In the genomic region with DNA sequence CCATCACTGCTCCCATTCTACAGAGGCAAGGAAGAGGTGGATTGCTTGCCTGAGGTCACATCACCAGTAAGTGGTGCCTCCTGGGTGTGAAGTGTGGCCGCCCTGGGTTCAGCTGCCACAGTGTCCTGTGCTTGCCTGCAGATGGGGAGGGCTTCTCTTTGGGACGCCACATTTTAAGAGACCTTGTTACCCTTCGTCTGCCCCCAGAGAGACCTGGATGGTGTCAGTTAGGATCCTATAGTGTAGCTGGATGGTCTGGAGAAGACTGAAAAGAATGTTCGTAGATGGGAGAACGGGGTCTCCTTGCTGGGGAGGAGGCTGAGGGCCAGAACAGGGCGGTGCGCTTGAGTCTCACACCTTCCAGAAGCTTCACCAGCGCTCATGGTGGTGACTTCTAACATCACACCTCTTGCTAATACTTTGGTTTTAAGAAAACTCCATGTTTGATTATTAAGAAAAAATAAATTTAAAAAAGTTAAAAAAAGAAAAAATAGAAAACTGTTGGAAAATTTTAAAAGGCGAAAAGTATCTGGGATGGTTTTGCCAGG, we compare ENCODE assay signal across 22 cellular contexts. TPM values are rescaled to one million over a fixed set of nuclear protein-coding genes. Genes with fewer than 3 reads are reported as not detected.
A peak's percentile ranks its signal among the peaks of the same experiment; 100 is the strongest.
DNase-seq lines count a peak whose midpoint lies in the region; ATAC-seq and TF ChIP-seq lines count a peak whose summit lies in the region.
"Had no signal": no experiment of that assay in that cellular context is flagged by ENCODE, and none has a peak within 500 bp of the region (broad histone marks: within the 10 kb centered on the region; RNA-seq: fewer than 3 reads in every experiment).

No MANE protein-coding gene starts in this region.

- peaks cover 70% of the 10 kb centered on the region for H3K79me2 ChIP-seq in hepatocyte

- no peaks in the 10 kb centered on the region for H3K9me3 Mint-ChIP-seq in Calu3 (ENCODE audit: low read depth, unreplicated experiment)
- peaks cover 0 to 5% (median 0%) of the 10 kb centered on the region in 5 experiments for H3K9me3 Mint-ChIP-seq in brain
- no peaks in the 10 kb centered on the region for H3K9me3 Mint-ChIP-seq in T-helper 2 cell treated with Interferon-gamma antibody and Interleukin-4, amounts not matched to agents 5 μg/mL and 100 μg/mL, for 36 hours
- H3K9me3 Mint-ChIP-seq: activated CD4-positive, alpha-beta memory T cell treated with anti-CD3 and anti-CD28 coated beads for 36 hours; CD4-positive, alpha-beta T cell had no signal

- H3K27ac ChIP-seq in hepatocyte: no peak overlapping the region
- H3K27ac ChIP-seq: uterus had no signal

- H3K36me3 ChIP-seq in hepatocyte (replicated peaks; ENCODE audit: insufficient read depth, low read depth): no peaks in the 10 kb centered on the region
- H3K36me3 ChIP-seq: gastrocnemius medialis, uterus had no signal

- no peak overlapping the region for H2AFZ ChIP-seq in hepatocyte

- H3K4me3 Mint-ChIP-seq in Calu3 (ENCODE audit: low read depth, unreplicated experiment) (peak overlapping the region; percentile 67), brain (peak overlapping the region in 3 of 5 experiments; percentile 4 to 86 (median 29))
- H3K4me3 Mint-ChIP-seq in T-helper 2 cell treated with Interferon-gamma antibody and Interleukin-4, amounts not matched to agents 5 μg/mL and 100 μg/mL, for 36 hours: no peak overlapping the region
- H3K4me3 Mint-ChIP-seq: activated CD4-positive, alpha-beta memory T cell treated with anti-CD3 and anti-CD28 coated beads for 36 hours; CD4-positive, alpha-beta T cell had no signal

- H3K36me3 Mint-ChIP-seq in Calu3 (ENCODE audit: insufficient read depth, unreplicated experiment) (peaks cover 28% of the 10 kb centered on the region), brain (peaks cover 7% of the 10 kb centered on the region)
- no peaks in the 10 kb centered on the region for H3K36me3 Mint-ChIP-seq in T-helper 2 cell treated with Interferon-gamma antibody and Interleukin-4, amounts not matched to agents 5 μg/mL and 100 μg/mL, for 36 hours (ENCODE audit: low read depth)

- H3K27ac Mint-ChIP-seq in Calu3 (ENCODE audit: unreplicated experiment) (no peak overlapping the region), brain (peak overlapping the region in 1 of 5 experiments; percentile 56)
- H3K27ac Mint-ChIP-seq in T-helper 2 cell treated with Interferon-gamma antibody and Interleukin-4, amounts not matched to agents 5 μg/mL and 100 μg/mL, for 36 hours: no peak overlapping the region
- H3K27ac Mint-ChIP-seq: activated CD4-positive, alpha-beta memory T cell treated with anti-CD3 and anti-CD28 coated beads for 36 hours; CD4-positive, alpha-beta T cell had no signal

- no peaks in the 10 kb centered on the region for H3K9me3 ChIP-seq in hepatocyte (ENCODE audit: low read depth)
- H3K9me3 ChIP-seq: gastrocnemius medialis, uterus had no signal

- peaks cover 31% of the 10 kb centered on the region for H3K4me1 Mint-ChIP-seq in Calu3 (ENCODE audit: low read depth, unreplicated experiment)
- peaks cover 50% of the 10 kb centered on the region for H3K4me1 Mint-ChIP-seq in brain
- H3K4me1 Mint-ChIP-seq in T-helper 2 cell treated with Interferon-gamma antibody and Interleukin-4, amounts not matched to agents 5 μg/mL and 100 μg/mL, for 36 hours (ENCODE audit: low read depth): no peaks in the 10 kb centered on the region

- H3K27me3 ChIP-seq in hepatocyte: no peaks in the 10 kb centered on the region
- H3K27me3 ChIP-seq: uterus had no signal

- no peaks in the 10 kb centered on the region for H3K9me2 ChIP-seq in hepatocyte (replicated peaks; ENCODE audit: insufficient read depth)

- no TSS peak for BruUV-seq in Calu3 (replicated peaks; lab: Mats Ljungman, UMichigan)

- intact Hi-C loops in Calu3 (cut with micrococcal nuclease; ENCODE audit: unreplicated experiment): loop anchor here (10.0 kb wide), 1 partner anchor 67 kb away; no protein-coding TSS in a partner anchor
- intact Hi-C loops in posterior vena cava (cut with DNase I): loop anchor here in 1 of 2 donors (10.0 kb wide), 1 partner anchor 107 kb away; no protein-coding TSS in a partner anchor

- H3K27me3 Mint-ChIP-seq in Calu3 (ENCODE audit: unreplicated experiment) (no peaks in the 10 kb centered on the region), brain (peaks cover 16% of the 10 kb centered on the region)
- H3K27me3 Mint-ChIP-seq in T-helper 2 cell treated with Interferon-gamma antibody and Interleukin-4, amounts not matched to agents 5 μg/mL and 100 μg/mL, for 36 hours (ENCODE audit: low read depth): peaks cover 25% of the 10 kb centered on the region

- H3K4me2 ChIP-seq in hepatocyte: peak overlapping the region; percentile 93

- TF ChIP-seq CTCF in Calu3 (IDR thresholded peaks at IDR 0.05; ENCODE audit: unreplicated experiment) (no peak), brain (conservative IDR thresholded peaks at IDR 0.05) (no peak), hepatocyte (IDR thresholded peaks at IDR 0.05; ENCODE audit: poor library complexity) (no peak)

- DNase-seq in Calu3: no peak
- DNase-seq in hepatocyte (ENCODE audit: low spot score): no peak
- peak; percentile 30 for DNase-seq in posterior vena cava (ENCODE audit: low spot score)
- no peak for DNase-seq in T-helper 2 cell treated with Interferon-gamma antibody and Interleukin-4, amounts not matched to agents 5 μg/mL and 100 μg/mL, for 36 hours (ENCODE audit: low spot score)
- DNase-seq: activated CD4-positive, alpha-beta memory T cell treated with anti-CD3 and anti-CD28 coated beads for 36 hours; activated CD4-positive, CD25-positive, alpha-beta regulatory T cell; activated T-cell treated with anti-CD3 and anti-CD28 coated beads for 4 hours; CD4-positive, alpha-beta T cell; central memory CD4-positive, alpha-beta T cell; gastrocnemius medialis; GDM1; mammary epithelial cell; naive thymus-derived CD4-positive, alpha-beta T cell; NCI-H1048; NCI-H1930; NCI-H226; NCI-H748 treated with DMSO at 0.1 percent for 48 hours; uterus had no signal

- peaks cover 4% of the 10 kb centered on the region for H3K4me1 ChIP-seq in hepatocyte (ENCODE audit: insufficient read depth)

- ATAC-seq in GM21423 (IDR thresholded peaks at IDR 0.05; ENCODE audit: unreplicated experiment) (no peak), GM21360 (IDR thresholded peaks at IDR 0.05; ENCODE audit: unreplicated experiment) (no peak), HG02759 (IDR thresholded peaks at IDR 0.05; ENCODE audit: unreplicated experiment) (no peak)
- ATAC-seq: naive thymus-derived CD4-positive, alpha-beta T cell had no signal

- H3K4me3 ChIP-seq in hepatocyte: no peak overlapping the region
- H3K4me3 ChIP-seq: uterus had no signal

- peaks cover 47% of the 10 kb centered on the region for H4K20me1 ChIP-seq in hepatocyte (ENCODE audit: insufficient read depth, poor library complexity, severe bottlenecking)

- 93% methylated on average over 9 of the region's 9 CpGs for WGBS in hepatocyte (ENCODE audit: low lambda C conversion rate, missing lambda C conversion rate)

- CTCF ChIA-PET in Calu3 (lab: Charles Lee): no interaction called here

RNA-seq across cellular contexts. Expression of gene DOCK1, which starts 2.3 kb away (rescaled TPM):
- 29.1 and 34.2 TPM in 2 replicates for total RNA-seq in Calu3 (2022)
- polyA plus RNA-seq in brain (ENCODE audit: insufficient read depth, low read depth, low replicate concordance): 10.6 TPM
- total RNA-seq in hepatocyte: 51.5 and 55.5 TPM in 2 replicates
- 16.0 and 17.6 TPM in 2 replicates for polyA plus RNA-seq in hepatocyte
- 10 to 100 TPM; 46.7 to 50.8 TPM for total RNA-seq in posterior vena cava
- total RNA-seq: CD4-positive, alpha-beta T cell had no signal
- polyA plus RNA-seq: naive thymus-derived CD4-positive, alpha-beta T cell had no signal
